Comparison of ENCODE assay signal across 1 cellular context in the genomic region with DNA sequence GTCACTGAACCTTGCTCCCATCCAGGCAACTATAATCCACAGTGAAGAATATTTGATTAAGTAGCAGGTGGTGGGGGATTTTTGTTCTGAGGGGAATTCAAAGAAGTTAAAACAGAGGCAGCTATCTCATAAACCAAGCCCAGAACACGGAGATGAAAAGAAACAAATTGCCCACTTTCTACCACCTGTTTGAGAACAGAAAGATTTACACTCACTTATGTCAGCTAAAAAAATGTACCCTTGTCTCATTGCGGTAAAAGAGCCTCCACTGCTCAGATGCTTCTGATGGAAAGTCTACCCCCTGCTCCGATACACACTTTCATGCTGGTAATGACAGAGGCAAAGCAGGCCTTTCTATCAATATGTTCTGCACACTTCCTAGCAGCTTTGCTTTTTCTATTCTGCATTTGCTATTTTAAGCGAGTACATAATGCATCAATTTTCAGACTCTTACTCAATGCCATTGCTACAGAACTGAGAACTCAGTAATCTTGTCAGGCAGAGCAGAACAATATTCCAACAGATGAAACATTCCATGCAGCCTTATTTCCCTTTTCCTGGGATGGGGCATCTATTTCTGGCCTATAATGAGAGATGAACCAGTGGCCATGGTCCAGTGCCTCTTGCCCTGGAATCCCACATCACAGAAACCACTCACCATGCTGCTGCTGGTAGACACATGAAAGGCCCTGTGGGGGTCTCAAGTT.
TF ChIP-seq lines count a peak whose summit lies in the region.

No MANE protein-coding gene starts in this region.

TF ChIP-seq in GM12878, 131 proteins besides CTCF, POLR2A, EP300 and RAD21 (continued from another document and continues in another):
- TF ChIP-seq, protein P1, sequence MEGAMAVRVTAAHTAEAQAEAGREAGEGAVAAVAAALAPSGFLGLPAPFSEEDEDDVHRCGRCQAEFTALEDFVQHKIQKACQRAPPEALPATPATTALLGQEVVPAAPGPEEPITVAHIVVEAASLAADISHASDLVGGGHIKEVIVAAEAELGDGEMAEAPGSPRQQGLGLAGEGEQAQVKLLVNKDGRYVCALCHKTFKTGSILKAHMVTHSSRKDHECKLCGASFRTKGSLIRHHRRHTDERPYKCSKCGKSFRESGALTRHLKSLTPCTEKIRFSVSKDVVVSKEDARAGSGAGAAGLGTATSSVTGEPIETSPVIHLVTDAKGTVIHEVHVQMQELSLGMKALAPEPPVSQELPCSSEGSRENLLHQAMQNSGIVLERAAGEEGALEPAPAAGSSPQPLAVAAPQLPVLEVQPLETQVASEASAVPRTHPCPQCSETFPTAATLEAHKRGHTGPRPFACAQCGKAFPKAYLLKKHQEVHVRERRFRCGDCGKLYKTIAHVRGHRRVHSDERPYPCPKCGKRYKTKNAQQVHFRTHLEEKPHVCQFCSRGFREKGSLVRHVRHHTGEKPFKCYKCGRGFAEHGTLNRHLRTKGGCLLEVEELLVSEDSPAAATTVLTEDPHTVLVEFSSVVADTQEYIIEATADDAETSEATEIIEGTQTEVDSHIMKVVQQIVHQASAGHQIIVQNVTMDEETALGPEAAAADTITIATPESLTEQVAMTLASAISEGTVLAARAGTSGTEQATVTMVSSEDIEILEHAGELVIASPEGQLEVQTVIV (IDR thresholded peaks at IDR 0.05; ENCODE audit: borderline replicate concordance, partially characterized antibody): no peak
- TF ChIP-seq, protein P2, sequence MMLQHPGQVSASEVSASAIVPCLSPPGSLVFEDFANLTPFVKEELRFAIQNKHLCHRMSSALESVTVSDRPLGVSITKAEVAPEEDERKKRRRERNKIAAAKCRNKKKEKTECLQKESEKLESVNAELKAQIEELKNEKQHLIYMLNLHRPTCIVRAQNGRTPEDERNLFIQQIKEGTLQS (IDR thresholded peaks at IDR 0.05; ENCODE audit: borderline replicate concordance, extremely low read depth, low read depth, low read length): no peak
- TF ChIP-seq ASH2L (IDR thresholded peaks at IDR 0.05; ENCODE audit: borderline replicate concordance, low read depth) (peak; percentile 51; the same call in 1 of the 2 replicates), HDAC6 (IDR thresholded peaks at IDR 0.05; ENCODE audit: unreplicated experiment) (no peak), HDAC2 (IDR thresholded peaks at IDR 0.05) (no peak), TCF7 (IDR thresholded peaks at IDR 0.05; ENCODE audit: borderline replicate concordance) (peak; percentile 81), BHLHE40 (IDR thresholded peaks at IDR 0.05; ENCODE audit: borderline replicate concordance in 1 of 2, low read depth in 2 of 2, low read length in 1 of 2) (peak; percentile 58 to 60), SMAD1 (IDR thresholded peaks at IDR 0.05; ENCODE audit: low read depth, partially characterized antibody) (peak; percentile 80), SMAD5 (IDR thresholded peaks at IDR 0.05; ENCODE audit: low read depth) (peak; percentile 55; the same call in 1 of the 2 replicates), CHD2 (IDR thresholded peaks at IDR 0.05; ENCODE audit: borderline replicate concordance, low read depth, low read length) (peak; percentile 38; the same call in 1 of the 2 replicates), FOXM1 (IDR thresholded peaks at IDR 0.05; ENCODE audit: low read depth, low read length) (peak; percentile 87; the same call in 1 of the 2 replicates), CHD4 (IDR thresholded peaks at IDR 0.05) (no peak), ZNF274 (IDR thresholded peaks at IDR 0.05; ENCODE audit: insufficient read depth, insufficient read length) (no peak), ZNF217 (IDR thresholded peaks at IDR 0.05) (no peak), RUNX3 (IDR thresholded peaks at IDR 0.05; ENCODE audit: low read length) (peak; percentile 88), WRNIP1 (IDR thresholded peaks at IDR 0.05; ENCODE audit: borderline replicate concordance, low read depth, low read length) (no peak), BRCA1 (IDR thresholded peaks at IDR 0.05; ENCODE audit: low read depth, low read length) (no peak), DPF2 (IDR thresholded peaks at IDR 0.05) (peak; percentile 48), MEF2B (IDR thresholded peaks at IDR 0.05; ENCODE audit: partially characterized antibody, poor library complexity, severe bottlenecking) (peak; percentile 76), GATAD2B (conservative IDR thresholded peaks at IDR 0.05; ENCODE audit: low read depth) (no peak; the same call in 1 of the 2 replicates), SPI1 (IDR thresholded peaks at IDR 0.05; ENCODE audit: borderline replicate concordance, insufficient read depth, low read depth, low read length) (peak; percentile 55; the same call in 1 of the 2 replicates), SUPT20H (IDR thresholded peaks at IDR 0.05; ENCODE audit: borderline replicate concordance, control insufficient read depth, low read depth, low read length) (no peak), ZBED1 (IDR thresholded peaks at IDR 0.05; ENCODE audit: borderline replicate concordance) (peak; percentile 85; the same call in 1 of the 2 replicates), CBFB (IDR thresholded peaks at IDR 0.05; ENCODE audit: low read depth) (peak; percentile 80), ZNF207 (IDR thresholded peaks at IDR 0.05; ENCODE audit: borderline replicate concordance) (no peak), CREB1 (IDR thresholded peaks at IDR 0.05; ENCODE audit: low read depth) (peak; percentile 42; the same call in 1 of the 2 replicates), CBX5 (IDR thresholded peaks at IDR 0.05; ENCODE audit: low read depth) (peak; percentile 27; the same call in 1 of the 2 replicates), CEBPB (IDR thresholded peaks at IDR 0.05; ENCODE audit: borderline replicate concordance in 1 of 2, low read depth in 2 of 2, low read length in 2 of 2) (peak in 1 of 2 experiments; percentile 56; a peak in 1 of 4 replicates), BMI1 (IDR thresholded peaks at IDR 0.05; ENCODE audit: borderline replicate concordance) (no peak), POU2F2 (IDR thresholded peaks at IDR 0.05; ENCODE audit: borderline replicate concordance, low read depth, low read length) (peak; percentile 42), SMARCA5 (IDR thresholded peaks at IDR 0.05) (peak; percentile 83), NFXL1 (IDR thresholded peaks at IDR 0.05; ENCODE audit: borderline replicate concordance) (no peak), CBX3 (IDR thresholded peaks at IDR 0.05; ENCODE audit: borderline replicate concordance, low read depth) (no peak), IKZF1 (conservative IDR thresholded peaks at IDR 0.05) (peak; percentile 93), KDM1A (IDR thresholded peaks at IDR 0.05; ENCODE audit: borderline replicate concordance) (no peak), SIN3A (IDR thresholded peaks at IDR 0.05; ENCODE audit: low read depth, low read length) (no peak), JUNB (IDR thresholded peaks at IDR 0.05) (peak; percentile 64), SREBF1 (IDR thresholded peaks at IDR 0.05; ENCODE audit: low read length) (no peak), FOXK2 (IDR thresholded peaks at IDR 0.05) (no peak), NBN (IDR thresholded peaks at IDR 0.05) (peak; percentile 21; the same call in 1 of the 2 replicates), GABPA (IDR thresholded peaks at IDR 0.05; ENCODE audit: low read depth) (no peak), NR2F1 (conservative IDR thresholded peaks at IDR 0.05) (0 out of 2 replicates have a peak, but pooled peaks have one; percentile 19), MYB (IDR thresholded peaks at IDR 0.05; ENCODE audit: borderline replicate concordance, low read depth, low read length) (no peak), RAD51 (IDR thresholded peaks at IDR 0.05) (peak; percentile 48; the same call in 1 of the 2 replicates)
- TF ChIP-seq, protein P3, sequence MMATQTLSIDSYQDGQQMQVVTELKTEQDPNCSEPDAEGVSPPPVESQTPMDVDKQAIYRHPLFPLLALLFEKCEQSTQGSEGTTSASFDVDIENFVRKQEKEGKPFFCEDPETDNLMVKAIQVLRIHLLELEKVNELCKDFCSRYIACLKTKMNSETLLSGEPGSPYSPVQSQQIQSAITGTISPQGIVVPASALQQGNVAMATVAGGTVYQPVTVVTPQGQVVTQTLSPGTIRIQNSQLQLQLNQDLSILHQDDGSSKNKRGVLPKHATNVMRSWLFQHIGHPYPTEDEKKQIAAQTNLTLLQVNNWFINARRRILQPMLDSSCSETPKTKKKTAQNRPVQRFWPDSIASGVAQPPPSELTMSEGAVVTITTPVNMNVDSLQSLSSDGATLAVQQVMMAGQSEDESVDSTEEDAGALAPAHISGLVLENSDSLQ (IDR thresholded peaks at IDR 0.05): peak; percentile 41
- TF ChIP-seq, protein P4, sequence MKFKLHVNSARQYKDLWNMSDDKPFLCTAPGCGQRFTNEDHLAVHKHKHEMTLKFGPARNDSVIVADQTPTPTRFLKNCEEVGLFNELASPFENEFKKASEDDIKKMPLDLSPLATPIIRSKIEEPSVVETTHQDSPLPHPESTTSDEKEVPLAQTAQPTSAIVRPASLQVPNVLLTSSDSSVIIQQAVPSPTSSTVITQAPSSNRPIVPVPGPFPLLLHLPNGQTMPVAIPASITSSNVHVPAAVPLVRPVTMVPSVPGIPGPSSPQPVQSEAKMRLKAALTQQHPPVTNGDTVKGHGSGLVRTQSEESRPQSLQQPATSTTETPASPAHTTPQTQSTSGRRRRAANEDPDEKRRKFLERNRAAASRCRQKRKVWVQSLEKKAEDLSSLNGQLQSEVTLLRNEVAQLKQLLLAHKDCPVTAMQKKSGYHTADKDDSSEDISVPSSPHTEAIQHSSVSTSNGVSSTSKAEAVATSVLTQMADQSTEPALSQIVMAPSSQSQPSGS (IDR thresholded peaks at IDR 0.05; ENCODE audit: low read length): peak; percentile 88
- TF ChIP-seq, protein P5, sequence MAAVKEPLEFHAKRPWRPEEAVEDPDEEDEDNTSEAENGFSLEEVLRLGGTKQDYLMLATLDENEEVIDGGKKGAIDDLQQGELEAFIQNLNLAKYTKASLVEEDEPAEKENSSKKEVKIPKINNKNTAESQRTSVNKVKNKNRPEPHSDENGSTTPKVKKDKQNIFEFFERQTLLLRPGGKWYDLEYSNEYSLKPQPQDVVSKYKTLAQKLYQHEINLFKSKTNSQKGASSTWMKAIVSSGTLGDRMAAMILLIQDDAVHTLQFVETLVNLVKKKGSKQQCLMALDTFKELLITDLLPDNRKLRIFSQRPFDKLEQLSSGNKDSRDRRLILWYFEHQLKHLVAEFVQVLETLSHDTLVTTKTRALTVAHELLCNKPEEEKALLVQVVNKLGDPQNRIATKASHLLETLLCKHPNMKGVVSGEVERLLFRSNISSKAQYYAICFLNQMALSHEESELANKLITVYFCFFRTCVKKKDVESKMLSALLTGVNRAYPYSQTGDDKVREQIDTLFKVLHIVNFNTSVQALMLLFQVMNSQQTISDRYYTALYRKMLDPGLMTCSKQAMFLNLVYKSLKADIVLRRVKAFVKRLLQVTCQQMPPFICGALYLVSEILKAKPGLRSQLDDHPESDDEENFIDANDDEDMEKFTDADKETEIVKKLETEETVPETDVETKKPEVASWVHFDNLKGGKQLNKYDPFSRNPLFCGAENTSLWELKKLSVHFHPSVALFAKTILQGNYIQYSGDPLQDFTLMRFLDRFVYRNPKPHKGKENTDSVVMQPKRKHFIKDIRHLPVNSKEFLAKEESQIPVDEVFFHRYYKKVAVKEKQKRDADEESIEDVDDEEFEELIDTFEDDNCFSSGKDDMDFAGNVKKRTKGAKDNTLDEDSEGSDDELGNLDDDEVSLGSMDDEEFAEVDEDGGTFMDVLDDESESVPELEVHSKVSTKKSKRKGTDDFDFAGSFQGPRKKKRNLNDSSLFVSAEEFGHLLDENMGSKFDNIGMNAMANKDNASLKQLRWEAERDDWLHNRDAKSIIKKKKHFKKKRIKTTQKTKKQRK (IDR thresholded peaks at IDR 0.05; ENCODE audit: low read depth, low read length): no peak
- TF ChIP-seq, protein P6, sequence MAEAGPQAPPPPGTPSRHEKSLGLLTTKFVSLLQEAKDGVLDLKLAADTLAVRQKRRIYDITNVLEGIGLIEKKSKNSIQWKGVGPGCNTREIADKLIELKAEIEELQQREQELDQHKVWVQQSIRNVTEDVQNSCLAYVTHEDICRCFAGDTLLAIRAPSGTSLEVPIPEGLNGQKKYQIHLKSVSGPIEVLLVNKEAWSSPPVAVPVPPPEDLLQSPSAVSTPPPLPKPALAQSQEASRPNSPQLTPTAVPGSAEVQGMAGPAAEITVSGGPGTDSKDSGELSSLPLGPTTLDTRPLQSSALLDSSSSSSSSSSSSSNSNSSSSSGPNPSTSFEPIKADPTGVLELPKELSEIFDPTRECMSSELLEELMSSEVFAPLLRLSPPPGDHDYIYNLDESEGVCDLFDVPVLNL (IDR thresholded peaks at IDR 0.05; ENCODE audit: low read depth, low read length): no peak
- TF ChIP-seq, protein P7, sequence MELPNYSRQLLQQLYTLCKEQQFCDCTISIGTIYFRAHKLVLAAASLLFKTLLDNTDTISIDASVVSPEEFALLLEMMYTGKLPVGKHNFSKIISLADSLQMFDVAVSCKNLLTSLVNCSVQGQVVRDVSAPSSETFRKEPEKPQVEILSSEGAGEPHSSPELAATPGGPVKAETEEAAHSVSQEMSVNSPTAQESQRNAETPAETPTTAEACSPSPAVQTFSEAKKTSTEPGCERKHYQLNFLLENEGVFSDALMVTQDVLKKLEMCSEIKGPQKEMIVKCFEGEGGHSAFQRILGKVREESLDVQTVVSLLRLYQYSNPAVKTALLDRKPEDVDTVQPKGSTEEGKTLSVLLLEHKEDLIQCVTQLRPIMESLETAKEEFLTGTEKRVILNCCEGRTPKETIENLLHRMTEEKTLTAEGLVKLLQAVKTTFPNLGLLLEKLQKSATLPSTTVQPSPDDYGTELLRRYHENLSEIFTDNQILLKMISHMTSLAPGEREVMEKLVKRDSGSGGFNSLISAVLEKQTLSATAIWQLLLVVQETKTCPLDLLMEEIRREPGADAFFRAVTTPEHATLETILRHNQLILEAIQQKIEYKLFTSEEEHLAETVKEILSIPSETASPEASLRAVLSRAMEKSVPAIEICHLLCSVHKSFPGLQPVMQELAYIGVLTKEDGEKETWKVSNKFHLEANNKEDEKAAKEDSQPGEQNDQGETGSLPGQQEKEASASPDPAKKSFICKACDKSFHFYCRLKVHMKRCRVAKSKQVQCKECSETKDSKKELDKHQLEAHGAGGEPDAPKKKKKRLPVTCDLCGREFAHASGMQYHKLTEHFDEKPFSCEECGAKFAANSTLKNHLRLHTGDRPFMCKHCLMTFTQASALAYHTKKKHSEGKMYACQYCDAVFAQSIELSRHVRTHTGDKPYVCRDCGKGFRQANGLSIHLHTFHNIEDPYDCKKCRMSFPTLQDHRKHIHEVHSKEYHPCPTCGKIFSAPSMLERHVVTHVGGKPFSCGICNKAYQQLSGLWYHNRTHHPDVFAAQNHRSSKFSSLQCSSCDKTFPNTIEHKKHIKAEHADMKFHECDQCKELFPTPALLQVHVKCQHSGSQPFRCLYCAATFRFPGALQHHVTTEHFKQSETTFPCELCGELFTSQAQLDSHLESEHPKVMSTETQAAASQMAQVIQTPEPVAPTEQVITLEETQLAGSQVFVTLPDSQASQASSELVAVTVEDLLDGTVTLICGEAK (IDR thresholded peaks at IDR 0.05; ENCODE audit: borderline replicate concordance): no peak
- TF ChIP-seq, protein P8, sequence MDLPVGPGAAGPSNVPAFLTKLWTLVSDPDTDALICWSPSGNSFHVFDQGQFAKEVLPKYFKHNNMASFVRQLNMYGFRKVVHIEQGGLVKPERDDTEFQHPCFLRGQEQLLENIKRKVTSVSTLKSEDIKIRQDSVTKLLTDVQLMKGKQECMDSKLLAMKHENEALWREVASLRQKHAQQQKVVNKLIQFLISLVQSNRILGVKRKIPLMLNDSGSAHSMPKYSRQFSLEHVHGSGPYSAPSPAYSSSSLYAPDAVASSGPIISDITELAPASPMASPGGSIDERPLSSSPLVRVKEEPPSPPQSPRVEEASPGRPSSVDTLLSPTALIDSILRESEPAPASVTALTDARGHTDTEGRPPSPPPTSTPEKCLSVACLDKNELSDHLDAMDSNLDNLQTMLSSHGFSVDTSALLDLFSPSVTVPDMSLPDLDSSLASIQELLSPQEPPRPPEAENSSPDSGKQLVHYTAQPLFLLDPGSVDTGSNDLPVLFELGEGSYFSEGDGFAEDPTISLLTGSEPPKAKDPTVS (IDR thresholded peaks at IDR 0.05; ENCODE audit: low read depth, low read length): no peak
